In the genomic region with DNA sequence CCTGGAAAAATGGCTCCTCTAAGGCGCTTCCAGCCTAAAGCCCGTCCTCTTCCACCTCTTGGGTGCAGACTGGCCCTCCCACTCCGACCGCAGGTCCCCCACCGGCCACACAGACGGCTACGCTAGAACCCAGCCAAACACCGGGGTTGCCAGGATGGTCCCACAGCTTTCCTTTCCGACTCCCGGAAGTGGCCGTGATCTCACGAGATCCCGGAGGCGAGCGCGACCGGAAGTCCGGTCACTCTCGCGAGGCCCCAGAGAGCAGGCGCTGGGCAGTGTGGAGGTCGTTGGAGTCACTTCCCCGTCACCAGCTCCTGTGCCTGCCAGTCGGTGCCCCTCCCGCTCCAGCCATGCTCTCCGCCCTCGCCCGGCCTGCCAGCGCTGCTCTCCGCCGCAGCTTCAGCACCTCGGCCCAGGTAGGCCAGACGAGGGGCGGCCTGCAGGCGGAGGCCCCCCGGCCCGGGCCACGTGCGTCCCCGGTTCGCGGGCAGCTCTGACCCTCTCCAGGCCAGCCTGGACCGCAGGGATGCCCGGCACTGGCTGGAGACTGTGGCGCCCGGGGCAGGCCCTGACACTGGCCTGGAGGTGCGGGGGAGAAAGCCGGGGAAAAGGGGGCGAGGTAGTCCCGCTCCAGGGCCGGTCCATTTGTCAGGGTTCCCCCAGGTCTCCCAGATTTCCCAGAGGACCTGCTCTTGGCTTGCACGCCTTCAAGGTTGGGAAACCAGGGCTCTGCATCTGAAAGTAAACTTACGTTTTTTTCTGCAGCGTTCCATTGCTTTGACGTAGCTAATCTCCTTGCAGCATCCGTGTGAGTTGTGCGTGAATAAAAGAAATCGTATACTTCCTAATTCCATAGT, we compare ENCODE assay signal across 1 cellular context.
TF ChIP-seq lines count a peak whose summit lies in the region.

A gene with protein sequence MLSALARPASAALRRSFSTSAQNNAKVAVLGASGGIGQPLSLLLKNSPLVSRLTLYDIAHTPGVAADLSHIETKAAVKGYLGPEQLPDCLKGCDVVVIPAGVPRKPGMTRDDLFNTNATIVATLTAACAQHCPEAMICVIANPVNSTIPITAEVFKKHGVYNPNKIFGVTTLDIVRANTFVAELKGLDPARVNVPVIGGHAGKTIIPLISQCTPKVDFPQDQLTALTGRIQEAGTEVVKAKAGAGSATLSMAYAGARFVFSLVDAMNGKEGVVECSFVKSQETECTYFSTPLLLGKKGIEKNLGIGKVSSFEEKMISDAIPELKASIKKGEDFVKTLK (plus strand): TSS at position 296 of the 857 bp plus-strand sequence. CDS start 55 bp downstream, at position 351.
A gene with protein sequence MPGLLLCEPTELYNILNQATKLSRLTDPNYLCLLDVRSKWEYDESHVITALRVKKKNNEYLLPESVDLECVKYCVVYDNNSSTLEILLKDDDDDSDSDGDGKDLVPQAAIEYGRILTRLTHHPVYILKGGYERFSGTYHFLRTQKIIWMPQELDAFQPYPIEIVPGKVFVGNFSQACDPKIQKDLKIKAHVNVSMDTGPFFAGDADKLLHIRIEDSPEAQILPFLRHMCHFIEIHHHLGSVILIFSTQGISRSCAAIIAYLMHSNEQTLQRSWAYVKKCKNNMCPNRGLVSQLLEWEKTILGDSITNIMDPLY (minus strand): TSS at position 190 of the 857 bp plus-strand sequence. CDS start 17,477 bp downstream, outside the sequence.

TF ChIP-seq in HepG2, 621 proteins besides CTCF, POLR2A, EP300 and RAD21 (continued from another document and continues in another):
- TF ChIP-seq, protein P1, sequence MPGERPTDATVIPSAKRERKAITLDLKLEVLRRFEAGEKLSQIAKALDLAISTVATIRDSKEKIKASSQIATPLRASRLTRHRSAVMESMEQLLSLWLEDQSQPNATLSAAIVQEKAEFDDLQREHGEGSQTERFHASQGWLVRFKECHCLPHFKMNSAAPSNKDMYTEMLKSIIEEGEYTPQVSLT (CRISPR knock-in tag; IDR thresholded peaks at IDR 0.05; ENCODE audit: borderline replicate concordance, low read depth), result 0 out of 2 replicates have a peak, but pooled peaks have one; percentile 31
- TF ChIP-seq ZBTB7B (CRISPR knock-in tag; IDR thresholded peaks at IDR 0.05), result peak; percentile 55; the same call in 1 of the 2 replicates
- TF ChIP-seq HMG20A (CRISPR knock-in tag; IDR thresholded peaks at IDR 0.05; ENCODE audit: borderline replicate concordance), result no peak
- no peak for TF ChIP-seq RBM22 (optimal IDR thresholded peaks at IDR 0.05; ENCODE audit: low read length)
- peak; percentile 92; the same call in 1 of the 2 replicates for TF ChIP-seq KAT7 (CRISPR knock-in tag; IDR thresholded peaks at IDR 0.05; ENCODE audit: borderline replicate concordance)
- TF ChIP-seq, protein P2, sequence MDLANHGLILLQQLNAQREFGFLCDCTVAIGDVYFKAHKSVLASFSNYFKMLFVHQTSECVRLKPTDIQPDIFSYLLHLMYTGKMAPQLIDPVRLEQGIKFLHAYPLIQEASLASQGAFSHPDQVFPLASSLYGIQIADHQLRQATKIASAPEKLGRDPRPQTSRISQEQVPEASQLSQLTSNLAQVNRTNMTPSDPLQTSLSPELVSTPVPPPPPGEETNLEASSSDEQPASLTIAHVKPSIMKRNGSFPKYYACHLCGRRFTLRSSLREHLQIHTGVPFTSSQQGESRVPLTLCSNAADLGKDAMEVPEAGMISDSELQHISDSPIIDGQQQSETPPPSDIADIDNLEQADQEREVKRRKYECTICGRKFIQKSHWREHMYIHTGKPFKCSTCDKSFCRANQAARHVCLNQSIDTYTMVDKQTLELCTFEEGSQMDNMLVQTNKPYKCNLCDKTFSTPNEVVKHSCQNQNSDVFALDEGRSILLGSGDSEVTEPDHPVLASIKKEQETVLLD (CRISPR knock-in tag; IDR thresholded peaks at IDR 0.05; ENCODE audit: low read depth), result no peak
- peak; percentile 80 for TF ChIP-seq U2AF1 (optimal IDR thresholded peaks at IDR 0.05; ENCODE audit: low read depth, low read length)
- TF ChIP-seq ZNF713 (CRISPR knock-in tag; IDR thresholded peaks at IDR 0.05), result no peak
- no peak for TF ChIP-seq PRPF4 (IDR thresholded peaks at IDR 0.05; ENCODE audit: low read depth, low read length, poor library complexity, severe bottlenecking)
- TF ChIP-seq ZFP82 (CRISPR knock-in tag; IDR thresholded peaks at IDR 0.05; ENCODE audit: borderline replicate concordance), result no peak
- TF ChIP-seq, protein P3, sequence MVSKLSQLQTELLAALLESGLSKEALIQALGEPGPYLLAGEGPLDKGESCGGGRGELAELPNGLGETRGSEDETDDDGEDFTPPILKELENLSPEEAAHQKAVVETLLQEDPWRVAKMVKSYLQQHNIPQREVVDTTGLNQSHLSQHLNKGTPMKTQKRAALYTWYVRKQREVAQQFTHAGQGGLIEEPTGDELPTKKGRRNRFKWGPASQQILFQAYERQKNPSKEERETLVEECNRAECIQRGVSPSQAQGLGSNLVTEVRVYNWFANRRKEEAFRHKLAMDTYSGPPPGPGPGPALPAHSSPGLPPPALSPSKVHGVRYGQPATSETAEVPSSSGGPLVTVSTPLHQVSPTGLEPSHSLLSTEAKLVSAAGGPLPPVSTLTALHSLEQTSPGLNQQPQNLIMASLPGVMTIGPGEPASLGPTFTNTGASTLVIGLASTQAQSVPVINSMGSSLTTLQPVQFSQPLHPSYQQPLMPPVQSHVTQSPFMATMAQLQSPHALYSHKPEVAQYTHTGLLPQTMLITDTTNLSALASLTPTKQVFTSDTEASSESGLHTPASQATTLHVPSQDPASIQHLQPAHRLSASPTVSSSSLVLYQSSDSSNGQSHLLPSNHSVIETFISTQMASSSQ (IDR thresholded peaks at IDR 0.05; ENCODE audit: low read depth), result no peak
- TF ChIP-seq, protein P3 (CRISPR knock-in tag; IDR thresholded peaks at IDR 0.05; ENCODE audit: borderline replicate concordance), result peak; percentile 49; the same call in 1 of the 2 replicates
- TF ChIP-seq, protein P4, sequence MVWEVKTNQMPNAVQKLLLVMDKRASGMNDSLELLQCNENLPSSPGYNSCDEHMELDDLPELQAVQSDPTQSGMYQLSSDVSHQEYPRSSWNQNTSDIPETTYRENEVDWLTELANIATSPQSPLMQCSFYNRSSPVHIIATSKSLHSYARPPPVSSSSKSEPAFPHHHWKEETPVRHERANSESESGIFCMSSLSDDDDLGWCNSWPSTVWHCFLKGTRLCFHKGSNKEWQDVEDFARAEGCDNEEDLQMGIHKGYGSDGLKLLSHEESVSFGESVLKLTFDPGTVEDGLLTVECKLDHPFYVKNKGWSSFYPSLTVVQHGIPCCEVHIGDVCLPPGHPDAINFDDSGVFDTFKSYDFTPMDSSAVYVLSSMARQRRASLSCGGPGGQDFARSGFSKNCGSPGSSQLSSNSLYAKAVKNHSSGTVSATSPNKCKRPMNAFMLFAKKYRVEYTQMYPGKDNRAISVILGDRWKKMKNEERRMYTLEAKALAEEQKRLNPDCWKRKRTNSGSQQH (CRISPR knock-in tag; IDR thresholded peaks at IDR 0.05; ENCODE audit: low read depth), result peak; percentile 81
- TF ChIP-seq ZNF530 (CRISPR knock-in tag; IDR thresholded peaks at IDR 0.05; ENCODE audit: low read depth), result no peak
- peak; percentile 35; the same call in 1 of the 2 replicates for TF ChIP-seq FOXC1 (CRISPR knock-in tag; IDR thresholded peaks at IDR 0.05; ENCODE audit: borderline replicate concordance)
- TF ChIP-seq, protein P5, sequence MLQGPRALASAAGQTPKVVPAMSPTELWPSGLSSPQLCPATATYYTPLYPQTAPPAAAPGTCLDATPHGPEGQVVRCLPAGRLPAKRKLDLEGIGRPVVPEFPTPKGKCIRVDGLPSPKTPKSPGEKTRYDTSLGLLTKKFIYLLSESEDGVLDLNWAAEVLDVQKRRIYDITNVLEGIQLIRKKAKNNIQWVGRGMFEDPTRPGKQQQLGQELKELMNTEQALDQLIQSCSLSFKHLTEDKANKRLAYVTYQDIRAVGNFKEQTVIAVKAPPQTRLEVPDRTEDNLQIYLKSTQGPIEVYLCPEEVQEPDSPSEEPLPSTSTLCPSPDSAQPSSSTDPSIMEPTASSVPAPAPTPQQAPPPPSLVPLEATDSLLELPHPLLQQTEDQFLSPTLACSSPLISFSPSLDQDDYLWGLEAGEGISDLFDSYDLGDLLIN (CRISPR knock-in tag; IDR thresholded peaks at IDR 0.05; ENCODE audit: borderline replicate concordance), result no peak
- TF ChIP-seq, protein P6, sequence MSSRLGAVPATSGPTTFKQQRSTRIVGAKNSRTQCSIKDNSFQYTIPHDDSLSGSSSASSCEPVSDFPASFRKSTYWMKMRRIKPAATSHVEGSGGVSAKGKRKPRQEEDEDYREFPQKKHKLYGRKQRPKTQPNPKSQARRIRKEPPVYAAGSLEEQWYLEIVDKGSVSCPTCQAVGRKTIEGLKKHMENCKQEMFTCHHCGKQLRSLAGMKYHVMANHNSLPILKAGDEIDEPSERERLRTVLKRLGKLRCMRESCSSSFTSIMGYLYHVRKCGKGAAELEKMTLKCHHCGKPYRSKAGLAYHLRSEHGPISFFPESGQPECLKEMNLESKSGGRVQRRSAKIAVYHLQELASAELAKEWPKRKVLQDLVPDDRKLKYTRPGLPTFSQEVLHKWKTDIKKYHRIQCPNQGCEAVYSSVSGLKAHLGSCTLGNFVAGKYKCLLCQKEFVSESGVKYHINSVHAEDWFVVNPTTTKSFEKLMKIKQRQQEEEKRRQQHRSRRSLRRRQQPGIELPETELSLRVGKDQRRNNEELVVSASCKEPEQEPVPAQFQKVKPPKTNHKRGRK (CRISPR knock-in tag; IDR thresholded peaks at IDR 0.05), result 0 out of 2 replicates have a peak, but pooled peaks have one; percentile 59
- TF ChIP-seq TSC22D2 (CRISPR knock-in tag; IDR thresholded peaks at IDR 0.05; ENCODE audit: borderline replicate concordance), result peak; percentile 50; the same call in 1 of the 2 replicates
- TF ChIP-seq, protein P7, sequence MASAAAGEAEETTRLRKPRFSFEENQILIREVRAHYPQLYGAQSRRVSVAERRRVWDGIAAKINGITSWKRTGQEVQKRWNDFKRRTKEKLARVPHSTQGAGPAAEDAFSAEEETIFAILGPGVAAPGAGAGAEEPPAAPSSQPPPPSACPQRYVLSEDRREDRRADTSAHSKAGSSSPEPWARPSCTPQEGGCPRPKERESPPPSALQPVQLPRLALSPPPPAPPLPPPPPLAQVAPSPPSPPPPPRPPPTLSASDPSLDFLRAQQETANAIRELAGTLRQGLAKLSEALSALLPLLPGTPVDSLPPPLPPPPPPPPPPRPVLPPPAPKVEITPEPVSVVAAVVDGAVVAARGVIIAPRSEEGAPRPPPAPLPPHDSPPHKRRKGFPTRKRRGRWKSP (CRISPR knock-in tag; IDR thresholded peaks at IDR 0.05), result no peak; the same call in 1 of the 2 replicates
- no peak for TF ChIP-seq TCF7L2 (IDR thresholded peaks at IDR 0.05; ENCODE audit: low read depth, low read length)
- TF ChIP-seq PCBP1 (IDR thresholded peaks at IDR 0.05; ENCODE audit: borderline replicate concordance, low read depth, low read length), result peak; percentile 90; the same call in 1 of the 2 replicates
- TF ChIP-seq ZNF558 (CRISPR knock-in tag; IDR thresholded peaks at IDR 0.05; ENCODE audit: borderline replicate concordance), result peak; percentile 13; the same call in 1 of the 2 replicates
- TF ChIP-seq, protein P8, sequence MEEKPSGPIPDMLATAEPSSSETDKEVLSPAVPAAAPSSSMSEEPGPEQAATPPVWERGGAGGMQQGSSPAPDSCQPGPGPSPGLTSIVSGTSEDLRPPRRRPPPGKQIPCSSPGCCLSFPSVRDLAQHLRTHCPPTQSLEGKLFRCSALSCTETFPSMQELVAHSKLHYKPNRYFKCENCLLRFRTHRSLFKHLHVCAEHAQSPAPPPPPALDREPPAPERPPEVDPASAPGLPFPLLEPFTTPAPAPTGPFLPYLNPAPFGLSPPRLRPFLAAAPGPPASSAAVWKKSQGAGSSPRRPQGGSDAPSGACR (CRISPR knock-in tag; IDR thresholded peaks at IDR 0.05), result peak; percentile 85; the same call in 1 of the 2 replicates
- TF ChIP-seq, protein P9, sequence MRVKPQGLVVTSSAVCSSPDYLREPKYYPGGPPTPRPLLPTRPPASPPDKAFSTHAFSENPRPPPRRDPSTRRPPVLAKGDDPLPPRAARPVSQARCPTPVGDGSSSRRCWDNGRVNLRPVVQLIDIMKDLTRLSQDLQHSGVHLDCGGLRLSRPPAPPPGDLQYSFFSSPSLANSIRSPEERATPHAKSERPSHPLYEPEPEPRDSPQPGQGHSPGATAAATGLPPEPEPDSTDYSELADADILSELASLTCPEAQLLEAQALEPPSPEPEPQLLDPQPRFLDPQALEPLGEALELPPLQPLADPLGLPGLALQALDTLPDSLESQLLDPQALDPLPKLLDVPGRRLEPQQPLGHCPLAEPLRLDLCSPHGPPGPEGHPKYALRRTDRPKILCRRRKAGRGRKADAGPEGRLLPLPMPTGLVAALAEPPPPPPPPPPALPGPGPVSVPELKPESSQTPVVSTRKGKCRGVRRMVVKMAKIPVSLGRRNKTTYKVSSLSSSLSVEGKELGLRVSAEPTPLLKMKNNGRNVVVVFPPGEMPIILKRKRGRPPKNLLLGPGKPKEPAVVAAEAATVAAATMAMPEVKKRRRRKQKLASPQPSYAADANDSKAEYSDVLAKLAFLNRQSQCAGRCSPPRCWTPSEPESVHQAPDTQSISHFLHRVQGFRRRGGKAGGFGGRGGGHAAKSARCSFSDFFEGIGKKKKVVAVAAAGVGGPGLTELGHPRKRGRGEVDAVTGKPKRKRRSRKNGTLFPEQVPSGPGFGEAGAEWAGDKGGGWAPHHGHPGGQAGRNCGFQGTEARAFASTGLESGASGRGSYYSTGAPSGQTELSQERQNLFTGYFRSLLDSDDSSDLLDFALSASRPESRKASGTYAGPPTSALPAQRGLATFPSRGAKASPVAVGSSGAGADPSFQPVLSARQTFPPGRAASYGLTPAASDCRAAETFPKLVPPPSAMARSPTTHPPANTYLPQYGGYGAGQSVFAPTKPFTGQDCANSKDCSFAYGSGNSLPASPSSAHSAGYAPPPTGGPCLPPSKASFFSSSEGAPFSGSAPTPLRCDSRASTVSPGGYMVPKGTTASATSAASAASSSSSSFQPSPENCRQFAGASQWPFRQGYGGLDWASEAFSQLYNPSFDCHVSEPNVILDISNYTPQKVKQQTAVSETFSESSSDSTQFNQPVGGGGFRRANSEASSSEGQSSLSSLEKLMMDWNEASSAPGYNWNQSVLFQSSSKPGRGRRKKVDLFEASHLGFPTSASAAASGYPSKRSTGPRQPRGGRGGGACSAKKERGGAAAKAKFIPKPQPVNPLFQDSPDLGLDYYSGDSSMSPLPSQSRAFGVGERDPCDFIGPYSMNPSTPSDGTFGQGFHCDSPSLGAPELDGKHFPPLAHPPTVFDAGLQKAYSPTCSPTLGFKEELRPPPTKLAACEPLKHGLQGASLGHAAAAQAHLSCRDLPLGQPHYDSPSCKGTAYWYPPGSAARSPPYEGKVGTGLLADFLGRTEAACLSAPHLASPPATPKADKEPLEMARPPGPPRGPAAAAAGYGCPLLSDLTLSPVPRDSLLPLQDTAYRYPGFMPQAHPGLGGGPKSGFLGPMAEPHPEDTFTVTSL (CRISPR knock-in tag; IDR thresholded peaks at IDR 0.05; ENCODE audit: borderline replicate concordance), result no peak
- TF ChIP-seq ZNF598 (CRISPR knock-in tag; IDR thresholded peaks at IDR 0.05; ENCODE audit: borderline replicate concordance), result peak; percentile 88
- TF ChIP-seq TAF15 (IDR thresholded peaks at IDR 0.05; ENCODE audit: low read depth, low read length, poor library complexity, severe bottlenecking), result no peak
- no peak for TF ChIP-seq HMGA1 (CRISPR knock-in tag; conservative IDR thresholded peaks at IDR 0.05)
- no peak for TF ChIP-seq ZNF780A (CRISPR knock-in tag; IDR thresholded peaks at IDR 0.05)
